8 cellular contexts compared by ENCODE assay signal in genomic region chr15:63189955-63190691, GRCh38. TPM values are rescaled to one million over a fixed set of nuclear protein-coding genes. Genes with fewer than 3 reads are reported as not detected.
DNase-seq lines count a peak whose midpoint lies in the region; ATAC-seq and TF ChIP-seq lines count a peak whose summit lies in the region.

No MANE protein-coding gene starts in this region.

- H3K4me1 ChIP-seq in GM23248 (ENCODE audit: insufficient read depth): peaks cover 55% of the 10 kb centered on the region
- H3K4me1 ChIP-seq in OCI-LY7 (ENCODE audit: insufficient read depth, low read length, poor library complexity, severe bottlenecking): peaks cover 55% of the 10 kb centered on the region

- no peak for TF ChIP-seq CTCF in OCI-LY7 (conservative IDR thresholded peaks at IDR 0.05; ENCODE audit: low read length)
- TF ChIP-seq CTCF in nephron (IDR thresholded peaks at IDR 0.05; ENCODE audit: unreplicated experiment in 3 of 3): no peak

- in situ Hi-C loops in GM23248 (cut with MboI): no loop called here

- peaks cover 16% of the 10 kb centered on the region for H3K36me3 Mint-ChIP-seq in dendritic cell treated with granulocyte-macrophage colony-stimulating factor and Interleukin-4, amounts not matched to agents 40 ng/mL and 50 ng/mL, for 4 days (ENCODE audit: low read depth)
- no peaks in the 10 kb centered on the region for H3K36me3 Mint-ChIP-seq in nephron (ENCODE audit: low read depth)

- H3K27ac ChIP-seq in GM23248 (peak overlapping the region; percentile 41), OCI-LY7 (ENCODE audit: low read depth, low read length, poor library complexity, severe bottlenecking) (peak overlapping the region; percentile 93)

- DNase-seq in GM23248: peak; percentile 49
- DNase-seq in OCI-LY7 (ENCODE audit: low spot score): peak; percentile 30
- no peak for DNase-seq in NCI-H2081 (lab: John Stamatoyannopoulos, UW)
- no peak for DNase-seq in SHP77 (lab: John Stamatoyannopoulos, UW)

- intact Hi-C loops in OCI-LY7 (cut with micrococcal nuclease; ENCODE audit: unreplicated experiment): loop anchor here (1.0 to 10.0 kb wide), 3 partner anchors 33 to 315 kb away; partner anchors contain the start of genes APH1B, RPS27L and USP3
- intact Hi-C loops in dendritic cell treated with granulocyte-macrophage colony-stimulating factor and Interleukin-4, amounts not matched to agents 40 ng/mL and 50 ng/mL, for 4 days (cut with micrococcal nuclease): loop anchor here (2.0 to 5.0 kb wide), 4 partner anchors 33 to 92 kb away; partner anchors contain the start of gene RPS27L

- peaks cover 57% of the 10 kb centered on the region for H3K79me2 ChIP-seq in GM23248 (ENCODE audit: insufficient read depth)
- H3K79me2 ChIP-seq in OCI-LY7 (ENCODE audit: insufficient read depth, low read depth, low read length): peaks cover 54% of the 10 kb centered on the region

- ATAC-seq in GM18867 (IDR thresholded peaks at IDR 0.05; ENCODE audit: unreplicated experiment) (no peak), HG03469 (IDR thresholded peaks at IDR 0.05; ENCODE audit: unreplicated experiment) (no peak)

- H3K9me2 ChIP-seq in GM23248 (ENCODE audit: insufficient read depth) (no peaks in the 10 kb centered on the region), OCI-LY7 (ENCODE audit: insufficient read depth, low read length) (no peaks in the 10 kb centered on the region)

- BruUV-seq in OCI-LY7 (replicated peaks; lab: Mats Ljungman, UMichigan): no TSS peak

- 1 to 3% methylated on average over 6 to 9 of the region's 9 CpGs for WGBS in GM23248 (ENCODE audit: low coverage in 1 of 2, low lambda C conversion rate in 2 of 2, missing lambda C conversion rate in 2 of 2), 2 experiments

- peaks cover 43% of the 10 kb centered on the region for H3F3A ChIP-seq in GM23248 (ENCODE audit: insufficient read depth)

- CTCF ChIA-PET in OCI-LY7 (lab: Charles Lee; ENCODE audit: unreplicated experiment): no interaction called here

- H4K20me1 ChIP-seq in GM23248 (ENCODE audit: insufficient read depth): no peaks in the 10 kb centered on the region
- H4K20me1 ChIP-seq in OCI-LY7 (ENCODE audit: insufficient read depth, low read length): no peaks in the 10 kb centered on the region

- peak overlapping the region; percentile 83 for H3K9ac ChIP-seq in GM23248

- H3K36me3 ChIP-seq in GM23248 (ENCODE audit: low read depth): no peaks in the 10 kb centered on the region
- H3K36me3 ChIP-seq in OCI-LY7 (ENCODE audit: insufficient read depth, low read length): no peaks in the 10 kb centered on the region

- H3K4me3 Mint-ChIP-seq in dendritic cell treated with granulocyte-macrophage colony-stimulating factor and Interleukin-4, amounts not matched to agents 40 ng/mL and 50 ng/mL, for 4 days: peak overlapping the region; percentile 89
- H3K4me3 Mint-ChIP-seq in nephron: peak overlapping the region; percentile 92 to 94 (median 93)

- H3K27me3 ChIP-seq in GM23248 (replicated peaks; ENCODE audit: insufficient read depth): no peaks in the 10 kb centered on the region

- H3K9me3 ChIP-seq in GM23248 (ENCODE audit: low read depth) (no peaks in the 10 kb centered on the region), OCI-LY7 (ENCODE audit: low read length) (no peaks in the 10 kb centered on the region)

- H2AFZ ChIP-seq in GM23248 (peak overlapping the region; percentile 78), OCI-LY7 (ENCODE audit: low read length) (peak overlapping the region; percentile 94; the same call in 1 of the 2 replicates)

- peak overlapping the region; percentile 90 for H3K27ac Mint-ChIP-seq in dendritic cell treated with granulocyte-macrophage colony-stimulating factor and Interleukin-4, amounts not matched to agents 40 ng/mL and 50 ng/mL, for 4 days
- peak overlapping the region; percentile 56 to 93 (median 93) for H3K27ac Mint-ChIP-seq in nephron

- no peaks in the 10 kb centered on the region for H3K9me3 Mint-ChIP-seq in dendritic cell treated with granulocyte-macrophage colony-stimulating factor and Interleukin-4, amounts not matched to agents 40 ng/mL and 50 ng/mL, for 4 days
- no peaks in the 10 kb centered on the region for H3K9me3 Mint-ChIP-seq in nephron

- peak overlapping the region; percentile 85 for H3K4me2 ChIP-seq in GM23248 (ENCODE audit: unreplicated experiment)
- peak overlapping the region; percentile 89 for H3K4me2 ChIP-seq in OCI-LY7 (ENCODE audit: low read length)

- POLR2A ChIA-PET in OCI-LY7 (lab: Charles Lee): interaction anchor here (0.8 to 2.5 kb wide), 4 partner anchors 28 to 89 kb away, joined by 3 to 13 read pairs (median 6); no protein-coding TSS in a partner anchor

- no peaks in the 10 kb centered on the region for H3K27me3 Mint-ChIP-seq in dendritic cell treated with granulocyte-macrophage colony-stimulating factor and Interleukin-4, amounts not matched to agents 40 ng/mL and 50 ng/mL, for 4 days
- no peaks in the 10 kb centered on the region for H3K27me3 Mint-ChIP-seq in nephron (ENCODE audit: low read depth)

- H3K4me1 Mint-ChIP-seq in dendritic cell treated with granulocyte-macrophage colony-stimulating factor and Interleukin-4, amounts not matched to agents 40 ng/mL and 50 ng/mL, for 4 days (ENCODE audit: low read depth): peaks cover 42% of the 10 kb centered on the region
- peaks cover 47% of the 10 kb centered on the region for H3K4me1 Mint-ChIP-seq in nephron

- H3K4me3 ChIP-seq in GM23248 (peak overlapping the region; percentile 86), OCI-LY7 (ENCODE audit: low read depth, low read length, poor library complexity, severe bottlenecking) (peak overlapping the region; percentile 79)

RNA-seq across cellular contexts. Expression of gene RAB8B, which starts 0.7 kb away (rescaled TPM):
- 54.3 and 54.6 TPM in 2 replicates for total RNA-seq in GM23248 (2014; rRNA removed; shearing (Covaris generic))
- 37.8 and 43.6 TPM in 2 replicates for polyA plus RNA-seq in GM23248 (2016; fragmentation: Nextera tagmentation; extraction: Ambion mirVana)
- 4.9 and 9.5 TPM in 2 replicates for total RNA-seq in OCI-LY7 (2014; rRNA removed; shearing (Covaris generic))
- 18.6 and 18.7 TPM in 2 replicates for total RNA-seq in OCI-LY7 (2022)

RNA-seq across cellular contexts. Expression of gene RPS27L, which starts 32.8 kb away (rescaled TPM):
- total RNA-seq in GM23248 (2014; rRNA removed; shearing (Covaris generic)): 110 and 151 TPM in 2 replicates
- 1,175 and 1,181 TPM in 2 replicates for polyA plus RNA-seq in GM23248 (2016; fragmentation: Nextera tagmentation; extraction: Ambion mirVana)
- total RNA-seq in OCI-LY7 (2014; rRNA removed; shearing (Covaris generic)): 41.3 and 55.5 TPM in 2 replicates
- total RNA-seq in OCI-LY7 (2022): 60.3 and 77.1 TPM in 2 replicates

Comparison
In these comparisons a context has a peak if more than half of its experiments do, and no peak if none do; other contexts are left out.
1. DNase-seq: peak in GM23248 (single experiment) and OCI-LY7 (single experiment); none in NCI-H2081 (0 of 2) and SHP77 (0 of 2).